ENCODE assay signal across 16 cellular contexts in the genomic region with DNA sequence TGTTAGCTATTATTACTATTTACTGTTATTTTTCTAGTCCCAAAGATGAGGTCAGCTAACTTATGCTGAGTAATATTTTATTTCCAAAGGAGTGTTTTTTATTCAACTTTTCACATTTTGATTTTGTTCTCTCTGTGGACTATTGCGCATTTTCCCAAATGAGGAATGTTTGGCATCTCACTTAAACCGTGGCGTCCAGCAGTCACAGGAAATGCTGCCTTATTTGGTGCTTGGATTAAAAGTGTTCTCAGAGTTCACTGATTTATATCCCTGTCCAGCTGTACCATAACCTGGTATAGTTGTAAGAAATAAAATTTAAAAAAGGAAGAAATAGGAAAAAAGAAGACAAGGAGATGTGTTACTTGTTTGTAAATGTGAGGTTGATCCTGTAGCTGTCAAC.
DNase-seq lines count a peak whose midpoint lies in the region; ATAC-seq and TF ChIP-seq lines count a peak whose summit lies in the region.
"Had no signal": no experiment of that assay in that cellular context is flagged by ENCODE, and none has a peak within 500 bp of the region (broad histone marks: within the 10 kb centered on the region; RNA-seq: fewer than 3 reads in every experiment).

No MANE protein-coding gene starts in this region.

- H3K36me3 ChIP-seq in PC-9 (ENCODE audit: low read depth) (no peaks in the 10 kb centered on the region), psoas muscle (ENCODE audit: insufficient read depth in 1 of 2, low read depth in 1 of 2) (no peaks in the 10 kb centered on the region)
- H3K36me3 ChIP-seq: BLaER1 had no signal

- H3K27ac Mint-ChIP-seq in osteocyte (ENCODE audit: unreplicated experiment) = peak overlapping the region; percentile 72
- H3K27ac Mint-ChIP-seq in naive thymus-derived CD8-positive, alpha-beta T cell = no peak overlapping the region

- intact Hi-C loops in PC-9 (cut with micrococcal nuclease; ENCODE audit: unreplicated experiment) = no loop called here
- intact Hi-C loops in psoas muscle (cut with DNase I) = no loop called here

- H3K9me3 Mint-ChIP-seq in osteocyte (ENCODE audit: unreplicated experiment) = no peaks in the 10 kb centered on the region
- H3K9me3 Mint-ChIP-seq in naive thymus-derived CD8-positive, alpha-beta T cell = no peaks in the 10 kb centered on the region
- H3K9me3 Mint-ChIP-seq: neural crest cell had no signal

- DNase-seq in AG09309 (ENCODE audit: low read depth) = peak; percentile 60
- no peak for DNase-seq in PC-9
- DNase-seq in fibroblast of mammary gland (ENCODE audit: low read depth) = peak; percentile 75
- DNase-seq in osteocyte (ENCODE audit: extremely low spot score, unreplicated experiment) = no peak
- DNase-seq in GM10266 (ENCODE audit: extremely low spot score) = no peak
- no peak for DNase-seq in naive thymus-derived CD8-positive, alpha-beta T cell
- DNase-seq in mucosa of gallbladder (ENCODE audit: low spot score) = no peak
- DNase-seq in psoas muscle = no peak
- DNase-seq: activated CD4-positive, alpha-beta T cell treated with anti-CD3 and anti-CD28 coated beads, Interleukin-2, amount 50 U/mL, for 1 hour; activated T-cell treated with anti-CD3 and anti-CD28 coated beads, Interleukin-2, amount 50 U/mL, for 48 hours; left colon; NCI-H1694 treated with DMSO at 0.1 percent for 48 hours; NCI-H524; stimulated activated CD4-positive, alpha-beta T cell treated with anti-CD3 and anti-CD28 coated beads, Interleukin-15, amount 100 ng/mL, for 24 hours had no signal

- H3K4me3 Mint-ChIP-seq in osteocyte (ENCODE audit: unreplicated experiment) = no peak overlapping the region
- H3K4me3 Mint-ChIP-seq in naive thymus-derived CD8-positive, alpha-beta T cell = no peak overlapping the region
- H3K4me3 Mint-ChIP-seq: neural crest cell had no signal

- H3K9me2 ChIP-seq in PC-9 (ENCODE audit: insufficient read depth) = no peaks in the 10 kb centered on the region

- no peak overlapping the region for H2AFZ ChIP-seq in PC-9

- H3K4me2 ChIP-seq in PC-9 = no peak overlapping the region
- H3K4me2 ChIP-seq: BLaER1 had no signal

- H3K4me3 ChIP-seq in AG09309 (ENCODE audit: control insufficient read depth, low read depth, low read length) (no peak overlapping the region), PC-9 (no peak overlapping the region), fibroblast of mammary gland (ENCODE audit: control insufficient read depth, low read depth, low read length) (no peak overlapping the region), psoas muscle (no peak overlapping the region)
- H3K4me3 ChIP-seq: BLaER1 had no signal

- no peaks in the 10 kb centered on the region for H3K27me3 ChIP-seq in PC-9 (ENCODE audit: insufficient read depth, low read depth)
- no peaks in the 10 kb centered on the region for H3K27me3 ChIP-seq in psoas muscle (ENCODE audit: insufficient read depth in 3 of 3, low read length in 2 of 3)
- H3K27me3 ChIP-seq: BLaER1 had no signal

- no peak for ATAC-seq in naive thymus-derived CD8-positive, alpha-beta T cell
- ATAC-seq in psoas muscle = no peak
- ATAC-seq: left colon had no signal

- peaks cover 46% of the 10 kb centered on the region for H3F3A ChIP-seq in PC-9 (ENCODE audit: insufficient read depth, low read depth)

- peaks cover 46% of the 10 kb centered on the region for H3K4me1 ChIP-seq in PC-9 (replicated peaks; ENCODE audit: insufficient read depth)
- H3K4me1 ChIP-seq in psoas muscle = peaks cover 8% of the 10 kb centered on the region
- H3K4me1 ChIP-seq: BLaER1 had no signal

- 0 out of 2 replicates have a peak overlapping the region, but pooled peaks have one; percentile 99 for H3K27ac ChIP-seq in PC-9
- no peak overlapping the region for H3K27ac ChIP-seq in psoas muscle
- H3K27ac ChIP-seq: BLaER1 had no signal

- H3K9me3 ChIP-seq in PC-9 (ENCODE audit: insufficient read depth, low read depth) (no peaks in the 10 kb centered on the region), psoas muscle (no peaks in the 10 kb centered on the region)
- H3K9me3 ChIP-seq: BLaER1 had no signal

- POLR2A ChIA-PET in PC-9 (lab: Charles Lee; ENCODE audit: unreplicated experiment) = no interaction called here
- POLR2A ChIA-PET in naive thymus-derived CD8-positive, alpha-beta T cell (lab: Charles Lee) = no interaction called here

- 37 to 47% (median 43%) methylated on average over 3 of the region's 3 CpGs for WGBS in psoas muscle, 3 donors

- peaks cover 30% of the 10 kb centered on the region for H3K79me2 ChIP-seq in PC-9 (ENCODE audit: low read depth)

- TF ChIP-seq CTCF in AG09309 (IDR thresholded peaks at IDR 0.05; ENCODE audit: control insufficient read depth, insufficient read depth, low read depth, low read length, missing control alignments) (no peak), PC-9 (conservative IDR thresholded peaks at IDR 0.05) (no peak), fibroblast of mammary gland (conservative IDR thresholded peaks at IDR 0.05; ENCODE audit: control insufficient read depth, insufficient read depth, low read depth, low read length) (no peak), osteocyte (IDR thresholded peaks at IDR 0.05) (no peak), GM10266 (IDR thresholded peaks at IDR 0.05; ENCODE audit: control insufficient read depth, insufficient read depth, low read depth, missing control alignments) (no peak), psoas muscle (IDR thresholded peaks at IDR 0.05) (no peak)

- no peaks in the 10 kb centered on the region for H3K36me3 Mint-ChIP-seq in osteocyte (ENCODE audit: unreplicated experiment)
- no peaks in the 10 kb centered on the region for H3K36me3 Mint-ChIP-seq in naive thymus-derived CD8-positive, alpha-beta T cell

- H3K27me3 Mint-ChIP-seq in osteocyte (ENCODE audit: unreplicated experiment) = no peaks in the 10 kb centered on the region
- H3K27me3 Mint-ChIP-seq in naive thymus-derived CD8-positive, alpha-beta T cell = peaks cover 7 to 13% (median 10%) of the 10 kb centered on the region in 5 donors

- no peaks in the 10 kb centered on the region for H4K20me1 ChIP-seq in PC-9 (ENCODE audit: insufficient read depth)
- H4K20me1 ChIP-seq: BLaER1 had no signal

- BruUV-seq in PC-9 (replicated peaks; lab: Mats Ljungman, UMichigan) = no TSS peak

- CTCF ChIA-PET in PC-9 (lab: Charles Lee) = no interaction called here

- peaks cover 45% of the 10 kb centered on the region for H3K4me1 Mint-ChIP-seq in osteocyte (ENCODE audit: unreplicated experiment)
- no peaks in the 10 kb centered on the region for H3K4me1 Mint-ChIP-seq in naive thymus-derived CD8-positive, alpha-beta T cell
- H3K4me1 Mint-ChIP-seq: neural crest cell had no signal

Comparison
In these comparisons a context has a peak if more than half of its experiments do, and no peak if none do; other contexts are left out.
1. DNase-seq: peak in AG09309 (single experiment) and fibroblast of mammary gland (single experiment); none in PC-9 (0 of 2), osteocyte (single experiment), GM10266 (single experiment), naive thymus-derived CD8-positive, alpha-beta T cell (0 of 10), mucosa of gallbladder (single experiment) and psoas muscle (0 of 2).